In the genomic region with DNA sequence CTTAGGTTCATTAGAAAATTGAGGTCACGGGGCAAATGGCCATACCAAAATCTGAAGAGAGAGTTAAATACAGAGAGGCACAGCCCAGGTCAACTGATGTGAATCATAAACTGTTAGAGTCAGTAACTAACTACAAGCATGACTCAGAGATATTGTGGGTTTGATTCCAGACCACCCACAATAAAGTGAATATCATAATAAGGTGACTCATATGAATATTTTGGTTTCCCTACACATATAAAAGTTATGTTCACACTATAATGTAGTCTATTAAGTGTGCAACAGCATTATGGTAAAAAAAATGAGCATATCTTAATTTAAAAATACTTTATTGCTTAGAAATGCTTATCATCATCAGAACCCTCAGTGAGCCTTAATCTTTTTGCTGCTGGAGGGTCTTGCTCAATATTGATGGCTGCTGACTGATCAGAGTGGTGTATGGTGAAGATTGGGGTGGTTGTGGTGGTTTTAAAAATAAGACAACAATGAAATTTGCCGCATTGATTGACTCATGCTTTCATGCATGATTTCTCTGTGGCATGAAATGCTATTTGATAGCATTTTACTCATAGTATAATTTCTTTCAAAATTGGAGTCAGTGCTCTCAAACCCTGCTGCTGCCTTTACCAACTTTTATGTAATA, we compare ENCODE assay signal across 15 cellular contexts. TPM values are rescaled to one million over a fixed set of nuclear protein-coding genes. Genes with fewer than 3 reads are reported as not detected.
DNase-seq lines count a peak whose midpoint lies in the region; FAIRE-seq and TF ChIP-seq lines count a peak whose summit lies in the region.
"Had no signal": no experiment of that assay in that cellular context is flagged by ENCODE, and none has a peak within 500 bp of the region (broad histone marks: within the 10 kb centered on the region; RNA-seq: fewer than 3 reads in every experiment).

No MANE protein-coding gene starts in this region.

- TF ChIP-seq CTCF in astrocyte of the cerebellum (IDR thresholded peaks at IDR 0.05; ENCODE audit: low read depth, low read length, missing control alignments) (no peak), keratinocyte (optimal IDR thresholded peaks at IDR 0.05 in 1 of 3, IDR thresholded peaks at IDR 0.05 in 1 of 3, conservative IDR thresholded peaks at IDR 0.05 in 1 of 3; ENCODE audit: extremely low read depth in 1 of 3, insufficient read depth in 2 of 3, low read length in 3 of 3) (no peak), GM20000 (IDR thresholded peaks at IDR 0.05; ENCODE audit: extremely low read depth, missing control alignments) (no peak)

- no peaks in the 10 kb centered on the region for H4K20me1 ChIP-seq in keratinocyte (ENCODE audit: control insufficient read depth, extremely low read depth, insufficient read depth, low read length)
- H4K20me1 ChIP-seq: BLaER1 treated with 17β-estradiol and CSF1 and Interleukin-3, amounts not matched to agents 10 nM and 100 nM had no signal

- FAIRE-seq in HTR-8/SVneo (lab: Jason Lieb, UNC) (no peak), keratinocyte (lab: Jason Lieb, UNC) (peak; percentile 39)
- FAIRE-seq: H1 had no signal

- dilution Hi-C loops in keratinocyte (cut with MboI; ENCODE audit: extremely low pct_ligation_motif_present, low sequenced_read_pairs): no loop called here

- in situ Hi-C loops in astrocyte of the cerebellum (cut with HindIII; ENCODE audit: low sequenced_read_pairs): no loop called here

- no peaks in the 10 kb centered on the region for H3K27me3 ChIP-seq in keratinocyte (ENCODE audit: control insufficient read depth, extremely low read depth, insufficient read depth, low read length)
- H3K27me3 ChIP-seq: BLaER1 treated with 17β-estradiol and CSF1 and Interleukin-3, amounts not matched to agents 10 nM and 100 nM had no signal

- H3K36me3 ChIP-seq in keratinocyte (ENCODE audit: control insufficient read depth in 2 of 2, extremely low read depth in 1 of 2, insufficient read depth in 2 of 2, low read length in 2 of 2): no peaks in the 10 kb centered on the region
- H3K36me3 ChIP-seq: BLaER1 treated with 17β-estradiol and CSF1 and Interleukin-3, amounts not matched to agents 10 nM and 100 nM; prostate gland had no signal

- no peaks in the 10 kb centered on the region for H3K79me2 ChIP-seq in keratinocyte (ENCODE audit: control insufficient read depth, insufficient read depth, low read length)

- no peak overlapping the region for H3K27ac ChIP-seq in keratinocyte (ENCODE audit: control insufficient read depth, insufficient read depth, low read length)
- H3K27ac ChIP-seq: BLaER1 treated with 17β-estradiol and CSF1 and Interleukin-3, amounts not matched to agents 10 nM and 100 nM; prostate gland had no signal

- no peak overlapping the region for H3K4me2 ChIP-seq in keratinocyte (ENCODE audit: control insufficient read depth, extremely low read depth, insufficient read depth, low read depth, low read length)
- H3K4me2 ChIP-seq: BLaER1 treated with 17β-estradiol and CSF1 and Interleukin-3, amounts not matched to agents 10 nM and 100 nM had no signal

- no peak overlapping the region for H2AFZ ChIP-seq in keratinocyte (ENCODE audit: control insufficient read depth, low read length)

- no peak overlapping the region for H3K9ac ChIP-seq in keratinocyte (ENCODE audit: control insufficient read depth, extremely low read depth, insufficient read depth, low read length)
- H3K9ac ChIP-seq: BLaER1 treated with 17β-estradiol and CSF1 and Interleukin-3, amounts not matched to agents 10 nM and 100 nM had no signal

- DNase-seq in AG08395 (ENCODE audit: low spot score) (peak; percentile 44), HTR-8/SVneo (ENCODE audit: insufficient read length, low spot score) (peak; percentile 31), astrocyte of the cerebellum (ENCODE audit: low read depth) (peak; percentile 88), keratinocyte (ENCODE audit: low read depth, low spot score) (peak; percentile 35), NCI-H82 (lab: John Stamatoyannopoulos, UW) (no peak), NCI-H2227 treated with DMSO at 0.1 percent for 48 hours (lab: John Stamatoyannopoulos, UW) (no peak), HUDEP-2 (lab: John Stamatoyannopoulos, UW; ENCODE audit: unreplicated experiment in 76 of 76) (no peak), GM20000 (ENCODE audit: low spot score) (no peak)
- DNase-seq: activated gamma-delta T cell, hippocampal formation, Karpas-422, Right ventricle myocardium superior had no signal

- H3K4me1 ChIP-seq in keratinocyte (ENCODE audit: control insufficient read depth, extremely low read depth, insufficient read depth, low read length): peaks cover 7% of the 10 kb centered on the region
- H3K4me1 ChIP-seq: BLaER1 treated with 17β-estradiol and CSF1 and Interleukin-3, amounts not matched to agents 10 nM and 100 nM; prostate gland had no signal

- H3K4me3 ChIP-seq in astrocyte of the cerebellum (ENCODE audit: low read depth, low read length) (no peak overlapping the region), keratinocyte (ENCODE audit: control insufficient read depth in 2 of 3, extremely low read depth in 1 of 3, insufficient read depth in 2 of 3, low read depth in 1 of 3, low read length in 3 of 3) (no peak overlapping the region)
- H3K4me3 ChIP-seq: BLaER1 treated with 17β-estradiol and CSF1 and Interleukin-3, amounts not matched to agents 10 nM and 100 nM; prostate gland had no signal

- no peaks in the 10 kb centered on the region for H3K9me3 ChIP-seq in keratinocyte (ENCODE audit: control insufficient read depth, low read depth, low read length)
- H3K9me3 ChIP-seq: BLaER1 treated with 17β-estradiol and CSF1 and Interleukin-3, amounts not matched to agents 10 nM and 100 nM; prostate gland had no signal

- H3K9me1 ChIP-seq in keratinocyte (ENCODE audit: control insufficient read depth, extremely low read depth, insufficient read depth, low read length): no peaks in the 10 kb centered on the region

RNA-seq across cellular contexts. Expression of a gene that starts 53.1 kb away (rescaled TPM):
- 0.08 to 0.63 TPM (median 0.34 TPM) in 3 replicates for polyA plus RNA-seq in keratinocyte
- 0.05 TPM for polyA plus RNA-seq in keratinocyte (2011; ENCODE audit: low read depth)
- 0.13 and 0.39 TPM in 2 replicates for polyA plus RNA-seq in keratinocyte (2011; cell fraction: cytosol; rRNA removed)
- 0.40 and 0.61 TPM in 2 replicates for polyA plus RNA-seq in keratinocyte (2011; cell fraction: nucleus; rRNA removed)
- 0.14 and 0.25 TPM in 2 replicates for polyA plus RNA-seq in keratinocyte (2012; ENCODE audit: low replicate concordance)
- polyA minus RNA-seq in keratinocyte: 1.6 TPM in 1 of 3 replicates, not detected in the others
- not detected for polyA minus RNA-seq in keratinocyte (2011; cell fraction: cytosol; rRNA and poly(A)+ RNA removed)
- 0.63 and 1.1 TPM in 2 replicates for polyA minus RNA-seq in keratinocyte (2011; cell fraction: nucleus; rRNA and poly(A)+ RNA removed)

Comparison
In these comparisons a context has a peak if more than half of its experiments do, and no peak if none do; other contexts are left out.
1. DNase-seq: peak in AG08395 (single experiment), HTR-8/SVneo (single experiment), astrocyte of the cerebellum (single experiment) and keratinocyte (single experiment); none in NCI-H82 (single experiment), NCI-H2227 treated with DMSO at 0.1 percent for 48 hours (single experiment), HUDEP-2 (0 of 76) and GM20000 (single experiment).